ENCODE assay signal across 22 cellular contexts in genomic region chr4:6044276-6044675, GRCh38. TPM values are rescaled to one million over a fixed set of nuclear protein-coding genes. Genes with fewer than 3 reads are reported as not detected.
"Had no signal": no experiment of that assay in that cellular context is flagged by ENCODE, and none has a peak within 500 bp of the region (broad histone marks: within the 10 kb centered on the region; RNA-seq: fewer than 3 reads in every experiment).

No MANE protein-coding gene starts in this region.

- H3K27ac ChIP-seq: ascending aorta, body of pancreas, PC-9, SK-N-MC, VCaP had no signal

- H3K27me3 ChIP-seq: ascending aorta, body of pancreas had no signal

- H3K4me3 ChIP-seq: ascending aorta, body of pancreas, PC-9, SK-N-MC had no signal

- H3K36me3 ChIP-seq: ascending aorta had no signal

- FAIRE-seq: bronchial epithelial cell had no signal

- H3K4me1 ChIP-seq: ascending aorta, body of pancreas had no signal

- H3K9me3 ChIP-seq: ascending aorta, body of pancreas had no signal

- ATAC-seq: body of pancreas, Right ventricle myocardium inferior had no signal

- DNase-seq: activated CD4-positive, alpha-beta memory T cell treated with anti-CD3 and anti-CD28 coated beads, Interleukin-2, amount 10 ng/mL, durations not matched to agents 7 days and 5 days; activated CD4-positive, alpha-beta T cell treated with anti-CD3 and anti-CD28 coated beads, Interleukin-2, amount 50 U/mL, for 1 hour; activated CD4-positive, CD25-positive, alpha-beta regulatory T cell; activated CD8-positive, alpha-beta memory T cell treated with anti-CD3 and anti-CD28 coated beads, Interleukin-2, amount 50 U/mL, for 4 hours; activated effector memory CD4-positive, alpha-beta T cell treated with Interleukin-2 at 50 U/mL for 16 hours; activated naive CD4-positive, alpha-beta T cell; activated T-cell treated with anti-CD3 and anti-CD28 coated beads, Interleukin-2, amount 50 U/mL, for 1 hour; central memory CD4-positive, alpha-beta T cell; Kasumi-1; KBM-7; NCI-H1417; NCI-H1930; NCI-H510A treated with DMSO at 0.1 percent for 48 hours; PC-9; T-helper 1 cell had no signal

- H2AFZ ChIP-seq: PC-9 had no signal

- H3K4me2 ChIP-seq: PC-9 had no signal

RNA-seq across cellular contexts. Expression of gene C4orf50, which starts 26.0 kb away (rescaled TPM):
- total RNA-seq: ascending aorta, bronchial epithelial cell, PC-9, Right ventricle myocardium inferior, RPMI7951 had no signal
